8 cellular contexts compared by ENCODE assay signal in genomic region chr9:70421272-70422180, GRCh38. TPM values are rescaled to one million over a fixed set of nuclear protein-coding genes. Genes with fewer than 3 reads are reported as not detected.
DNase-seq lines count a peak whose midpoint lies in the region; ATAC-seq and TF ChIP-seq lines count a peak whose summit lies in the region.

No MANE protein-coding gene starts in this region.

- H3K27ac Mint-ChIP-seq in activated naive CD4-positive, alpha-beta T cell treated with anti-CD3 and anti-CD28 coated beads for 36 hours, result peak overlapping the region; percentile 100
- no peak overlapping the region for H3K27ac Mint-ChIP-seq in glutamatergic neuron (ENCODE audit: unreplicated experiment)

- TF ChIP-seq POLR2A in gastrocnemius medialis (IDR thresholded peaks at IDR 0.05), result no peak

- H3K27ac ChIP-seq in gastrocnemius medialis, result peak overlapping the region; percentile 92 to 100 (median 100)

- peak; percentile 5 to 13 for ATAC-seq in gastrocnemius medialis
- ATAC-seq in HG02970 (IDR thresholded peaks at IDR 0.05; ENCODE audit: low FRiP score, unreplicated experiment), result no peak

- no peaks in the 10 kb centered on the region for H3K27me3 ChIP-seq in gastrocnemius medialis

- no peaks in the 10 kb centered on the region for H3K9me3 ChIP-seq in gastrocnemius medialis

- intact Hi-C loops in activated naive CD4-positive, alpha-beta T cell treated with anti-CD3 and anti-CD28 coated beads for 36 hours (cut with micrococcal nuclease), result loop anchor here (5.0 kb wide), 1 partner anchor 664 kb away; no protein-coding TSS in a partner anchor
- intact Hi-C loops in gastrocnemius medialis (cut with DNase I; ENCODE audit: low total_unique reads), result loop anchor here (1.0 kb wide), 1 partner anchor 180 kb away; no protein-coding TSS in a partner anchor

- no peaks in the 10 kb centered on the region for H3K27me3 Mint-ChIP-seq in activated naive CD4-positive, alpha-beta T cell treated with anti-CD3 and anti-CD28 coated beads for 36 hours (ENCODE audit: low read depth)
- peaks cover 9% of the 10 kb centered on the region for H3K27me3 Mint-ChIP-seq in glutamatergic neuron (ENCODE audit: unreplicated experiment)

- TF ChIP-seq CTCF in LNCaP clone FGC (IDR thresholded peaks at IDR 0.05; ENCODE audit: control insufficient read depth, extremely low read depth, insufficient read depth) (no peak), glutamatergic neuron (IDR thresholded peaks at IDR 0.05; ENCODE audit: partially characterized antibody, unreplicated experiment) (no peak), gastrocnemius medialis (IDR thresholded peaks at IDR 0.05 in 4 of 5, conservative IDR thresholded peaks at IDR 0.05 in 1 of 5) (no peak)

- H3K9me3 Mint-ChIP-seq in activated naive CD4-positive, alpha-beta T cell treated with anti-CD3 and anti-CD28 coated beads for 36 hours, result no peaks in the 10 kb centered on the region
- H3K9me3 Mint-ChIP-seq in glutamatergic neuron (ENCODE audit: unreplicated experiment), result peaks cover 3% of the 10 kb centered on the region

- H3K4me3 ChIP-seq in LNCaP clone FGC (ENCODE audit: low read depth, low read length) (peak overlapping the region; percentile 59), gastrocnemius medialis (peak overlapping the region; percentile 39 to 62 (median 55))

- peak; percentile 30 for DNase-seq in CD1c-positive myeloid dendritic cell (ENCODE audit: extremely low spot score)
- DNase-seq in LNCaP clone FGC (ENCODE audit: low read depth), result no peak
- peak; percentile 51 for DNase-seq in activated naive CD4-positive, alpha-beta T cell treated with anti-CD3 and anti-CD28 coated beads for 36 hours
- no peak for DNase-seq in glutamatergic neuron
- no peak for DNase-seq in gastrocnemius medialis
- DNase-seq in cerebellum (ENCODE audit: low spot score), result no peak
- DNase-seq in COLO829 (ENCODE audit: low spot score), result no peak

- in situ Hi-C loops in gastrocnemius medialis (cut with MboI; ENCODE audit: low sequenced_read_pairs in 4 of 4), result no loop called here

- peak overlapping the region; percentile 96 for H3K4me3 Mint-ChIP-seq in activated naive CD4-positive, alpha-beta T cell treated with anti-CD3 and anti-CD28 coated beads for 36 hours
- H3K4me3 Mint-ChIP-seq in glutamatergic neuron (ENCODE audit: unreplicated experiment), result peak overlapping the region; percentile 91

- peaks cover 36% of the 10 kb centered on the region for H3K4me1 Mint-ChIP-seq in activated naive CD4-positive, alpha-beta T cell treated with anti-CD3 and anti-CD28 coated beads for 36 hours (ENCODE audit: low read depth)
- peaks cover 4% of the 10 kb centered on the region for H3K4me1 Mint-ChIP-seq in glutamatergic neuron (ENCODE audit: low read depth, unreplicated experiment)

- peaks cover 52 to 57% of the 10 kb centered on the region in 2 donors for H3K4me1 ChIP-seq in gastrocnemius medialis

- CTCF ChIA-PET in activated naive CD4-positive, alpha-beta T cell treated with anti-CD3 and anti-CD28 coated beads for 36 hours (lab: Charles Lee), result interaction anchor here (0.8 to 4.2 kb wide), 13 partner anchors 11 to 183 kb away, joined by 3 to 17 read pairs (median 4); no protein-coding TSS in a partner anchor

- no peaks in the 10 kb centered on the region for H3K36me3 ChIP-seq in gastrocnemius medialis

- no peaks in the 10 kb centered on the region for H3K36me3 Mint-ChIP-seq in activated naive CD4-positive, alpha-beta T cell treated with anti-CD3 and anti-CD28 coated beads for 36 hours (ENCODE audit: low read depth)
- H3K36me3 Mint-ChIP-seq in glutamatergic neuron (ENCODE audit: unreplicated experiment), result peaks cover 5% of the 10 kb centered on the region

RNA-seq across cellular contexts. Expression of gene KLF9, which starts 7.1 kb away (rescaled TPM):
- total RNA-seq in activated naive CD4-positive, alpha-beta T cell treated with anti-CD3 and anti-CD28 coated beads for 36 hours, result 10 to 100 TPM; 44.2 to 45.0 TPM
- total RNA-seq in glutamatergic neuron (ENCODE audit: unreplicated experiment) (0.25 TPM), gastrocnemius medialis (100 to 1,000 TPM; 122 to 174 (median 169) TPM), cerebellum (2.8 TPM)

Comparison
In these comparisons a context has a peak if more than half of its experiments do, and no peak if none do; other contexts are left out.
1. DNase-seq: peak in CD1c-positive myeloid dendritic cell (single experiment) and activated naive CD4-positive, alpha-beta T cell treated with anti-CD3 and anti-CD28 coated beads for 36 hours (single experiment); none in LNCaP clone FGC (single experiment), glutamatergic neuron (single experiment), gastrocnemius medialis (0 of 2), cerebellum (single experiment) and COLO829 (single experiment).
2. RNA of gene KLF9, which starts 7.1 kb away (total RNA-seq): 122 to 174 TPM in gastrocnemius medialis and 44.2 to 45.0 TPM in activated naive CD4-positive, alpha-beta T cell treated with anti-CD3 and anti-CD28 coated beads for 36 hours; 2.8 TPM in cerebellum (single experiment) and 0.25 TPM in glutamatergic neuron (single experiment); every median in the first group is over 10 times any median in the second.